24 cellular contexts compared by ENCODE assay signal in the genomic region with DNA sequence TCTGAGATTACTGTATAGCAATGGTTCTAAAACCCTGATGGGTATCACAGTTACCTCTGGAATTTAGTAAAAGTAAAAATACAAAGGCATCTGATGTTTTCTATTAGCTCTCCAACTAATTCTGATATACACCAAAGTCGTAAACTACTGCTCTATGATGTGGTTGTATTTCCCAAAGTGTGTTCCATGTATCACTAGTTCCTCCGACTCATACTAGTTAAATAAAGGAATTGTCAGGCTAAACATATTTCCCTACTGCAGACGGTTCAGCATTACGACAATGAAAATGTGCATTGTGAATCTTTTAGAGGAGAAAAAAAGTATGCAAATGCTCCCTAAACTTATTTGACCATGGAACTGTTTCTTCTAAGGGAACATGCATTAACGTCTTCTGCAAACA. TPM values are rescaled to one million over a fixed set of nuclear protein-coding genes. Genes with fewer than 3 reads are reported as not detected.
"Had no signal": no experiment of that assay in that cellular context is flagged by ENCODE, and none has a peak within 500 bp of the region (broad histone marks: within the 10 kb centered on the region; RNA-seq: fewer than 3 reads in every experiment).

No MANE protein-coding gene starts in this region.

- DNase-seq: dermis blood vessel endothelial cell; dorsolateral prefrontal cortex; effector CD4-positive, alpha-beta T cell; effector memory CD4-positive, alpha-beta T cell; foreskin keratinocyte; heart left ventricle; hypothalamus; immature natural killer cell; islet precursor cell; kidney; kidney glomerular epithelial cell; left lung; left ventricle myocardium superior; lower lobe of right lung; mesenchymal stem cell; mucosa of descending colon; naive B cell had no signal

- ATAC-seq: foreskin keratinocyte, gastroesophageal sphincter, heart left ventricle, left lung, left ventricle myocardium superior, lower lobe of right lung, mucosa of descending colon had no signal

- FAIRE-seq: colon, endothelial cell of umbilical vein, frontal cortex, kidney had no signal

RNA-seq across cellular contexts. Expression of gene ZNF365, which starts 38.9 kb away (rescaled TPM):
- total RNA-seq: left ventricle myocardium superior, lung microvascular endothelial cell, mesenteric fat pad, mesothelial cell of epicardium had no signal
